ENCODE assay signal across 18 cellular contexts in genomic region chr1:97013904-97014303, GRCh38.
A peak's percentile ranks its signal among the peaks of the same experiment; 100 is the strongest.
DNase-seq lines count a peak whose midpoint lies in the region; ATAC-seq and TF ChIP-seq lines count a peak whose summit lies in the region.
"Had no signal": no experiment of that assay in that cellular context is flagged by ENCODE, and none has a peak within 500 bp of the region (broad histone marks: within the 10 kb centered on the region; RNA-seq: fewer than 3 reads in every experiment).

No MANE protein-coding gene starts in this region.

- peak; percentile 37 for ATAC-seq in Right ventricle myocardium inferior
- ATAC-seq in left cardiac atrium = peak; percentile 38 to 87
- ATAC-seq in HG03520 (IDR thresholded peaks at IDR 0.05; ENCODE audit: unreplicated experiment) = no peak
- ATAC-seq: gastrocnemius medialis, HepG2 had no signal

- no peak overlapping the region for H3K27ac Mint-ChIP-seq in type B pancreatic cell
- H3K27ac Mint-ChIP-seq: CD8-positive, alpha-beta memory T cell had no signal

- no peaks in the 10 kb centered on the region for H3K9me3 ChIP-seq in right atrium auricular region
- H3K9me3 ChIP-seq: ascending aorta, gastrocnemius medialis, right lobe of liver had no signal

- H3K27me3 Mint-ChIP-seq in type B pancreatic cell = no peaks in the 10 kb centered on the region

- H3K27me3 ChIP-seq in right atrium auricular region (no peaks in the 10 kb centered on the region), brain microvascular endothelial cell (replicated peaks) (no peaks in the 10 kb centered on the region)
- H3K27me3 ChIP-seq: ascending aorta, gastrocnemius medialis, right lobe of liver had no signal

- intact Hi-C loops in Right ventricle myocardium inferior (cut with DNase I) = no loop called here
- intact Hi-C loops in left cardiac atrium (cut with DNase I) = no loop called here

- peaks cover 0 to 5% of the 10 kb centered on the region in 2 donors for H3K4me1 ChIP-seq in right atrium auricular region
- H3K4me1 ChIP-seq: ascending aorta, right lobe of liver had no signal

- no peaks in the 10 kb centered on the region for H3K36me3 ChIP-seq in right atrium auricular region
- H3K36me3 ChIP-seq in brain microvascular endothelial cell (replicated peaks) = no peaks in the 10 kb centered on the region
- H3K36me3 ChIP-seq: ascending aorta, gastrocnemius medialis, right lobe of liver had no signal

- no peaks in the 10 kb centered on the region for H3K4me1 Mint-ChIP-seq in type B pancreatic cell (ENCODE audit: unreplicated experiment)
- H3K4me1 Mint-ChIP-seq: CD8-positive, alpha-beta memory T cell; neural crest cell had no signal

- in situ Hi-C loops in brain microvascular endothelial cell (cut with HindIII; ENCODE audit: low pct_ligation_motif_present, low sequenced_read_pairs) = no loop called here
- in situ Hi-C loops in GM13976 (cut with MboI; ENCODE audit: low sequenced_read_pairs, unreplicated experiment) = no loop called here

- no peaks in the 10 kb centered on the region for H3K9me3 Mint-ChIP-seq in type B pancreatic cell
- H3K9me3 Mint-ChIP-seq: CD8-positive, alpha-beta memory T cell had no signal

- no peak overlapping the region for H3K4me3 Mint-ChIP-seq in type B pancreatic cell
- H3K4me3 Mint-ChIP-seq: CD8-positive, alpha-beta memory T cell; neural crest cell had no signal

- no peaks in the 10 kb centered on the region for H3K36me3 Mint-ChIP-seq in type B pancreatic cell
- H3K36me3 Mint-ChIP-seq: CD8-positive, alpha-beta memory T cell had no signal

- no peak overlapping the region for H3K4me3 ChIP-seq in right atrium auricular region
- H3K4me3 ChIP-seq in brain microvascular endothelial cell (ENCODE audit: low read depth, low read length) = no peak overlapping the region
- H3K4me3 ChIP-seq: ascending aorta, gastrocnemius medialis, right lobe of liver had no signal

- no peak for TF ChIP-seq CTCF in right atrium auricular region (IDR thresholded peaks at IDR 0.05)
- no peak for TF ChIP-seq CTCF in brain microvascular endothelial cell (IDR thresholded peaks at IDR 0.05; ENCODE audit: low read depth, low read length, missing control alignments)
- no peak for TF ChIP-seq CTCF in type B pancreatic cell (conservative IDR thresholded peaks at IDR 0.05)
- TF ChIP-seq CTCF in GM13976 (IDR thresholded peaks at IDR 0.05; ENCODE audit: borderline replicate concordance, control extremely low read depth, extremely low read depth, insufficient read depth, missing control alignments) = no peak

- no peak for DNase-seq in Right ventricle myocardium inferior (ENCODE audit: missing footprints)
- no peak for DNase-seq in right atrium auricular region (ENCODE audit: low spot score)
- DNase-seq in brain microvascular endothelial cell = peak; percentile 52
- DNase-seq in left cardiac atrium = no peak
- no peak for DNase-seq in type B pancreatic cell (ENCODE audit: extremely low spot score, unreplicated experiment)
- DNase-seq in GM13976 (ENCODE audit: low spot score) = no peak
- DNase-seq in NCI-H1092 treated with DMSO at 0.1 percent for 48 hours (lab: John Stamatoyannopoulos, UW) = no peak
- DNase-seq: activated CD4-positive, CD25-positive, alpha-beta regulatory T cell; activated effector memory CD4-positive, alpha-beta T cell treated with anti-CD3 and anti-CD28 coated beads, Interleukin-2, amount 50 U/mL, for 16 hours; CD8-positive, alpha-beta memory T cell; gastrocnemius medialis; mesendoderm; right lobe of liver; stimulated activated CD4-positive, alpha-beta T cell treated with anti-CD3 and anti-CD28 coated beads, Interleukin-4, amount 100 ng/mL, for 4 hours had no signal

- H3K27ac ChIP-seq in right atrium auricular region (peak overlapping the region in 1 of 2 donors; percentile 40), brain microvascular endothelial cell (peak overlapping the region; percentile 52)
- H3K27ac ChIP-seq: ascending aorta, gastrocnemius medialis, right lobe of liver had no signal
